Comparison of ENCODE assay signal across 11 cellular contexts in the genomic region with DNA sequence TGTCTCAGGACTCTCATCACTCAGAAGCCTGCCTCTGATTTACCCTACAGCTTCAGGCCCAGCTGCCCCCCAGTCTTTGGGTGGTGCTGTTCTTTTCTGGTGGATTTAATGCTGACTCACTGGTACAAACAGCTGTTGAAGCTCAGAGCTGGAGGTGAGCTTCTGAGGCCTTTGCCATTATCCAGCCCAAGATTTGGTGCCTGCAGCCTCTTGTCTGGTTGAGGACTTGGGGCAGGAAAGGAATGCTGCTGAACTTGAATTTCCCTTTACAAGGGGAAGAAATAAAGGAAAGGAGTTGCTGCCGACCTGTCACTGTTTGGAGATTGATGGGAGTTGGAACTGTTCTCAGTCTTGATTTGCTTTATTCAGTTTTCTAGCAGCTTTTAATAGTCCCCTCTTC. TPM values are rescaled to one million over a fixed set of nuclear protein-coding genes. Genes with fewer than 3 reads are reported as not detected.
DNase-seq lines count a peak whose midpoint lies in the region; ATAC-seq and TF ChIP-seq lines count a peak whose summit lies in the region.
"Had no signal": no experiment of that assay in that cellular context is flagged by ENCODE, and none has a peak within 500 bp of the region (broad histone marks: within the 10 kb centered on the region; RNA-seq: fewer than 3 reads in every experiment).

No MANE protein-coding gene starts in this region.

- no peaks in the 10 kb centered on the region for H3K4me1 ChIP-seq in ovary (ENCODE audit: insufficient read depth)
- no peaks in the 10 kb centered on the region for H3K4me1 ChIP-seq in uterus

- ATAC-seq in esophagus mucosa = peak; percentile 95
- ATAC-seq in HG02610 (IDR thresholded peaks at IDR 0.05; ENCODE audit: unreplicated experiment) = no peak

- peaks cover 32% of the 10 kb centered on the region for H3K36me3 Mint-ChIP-seq in progenitor cell of endocrine pancreas (ENCODE audit: insufficient read depth)

- 13 to 36% (median 21%) methylated on average over 1 of the region's 1 CpG for WGBS in ovary, 3 donors

- H3K4me3 ChIP-seq in ovary (no peak overlapping the region), uterus (no peak overlapping the region)
- H3K4me3 ChIP-seq: dorsolateral prefrontal cortex had no signal

- no peak overlapping the region for H3K4me3 Mint-ChIP-seq in progenitor cell of endocrine pancreas (ENCODE audit: low read depth)
- H3K4me3 Mint-ChIP-seq: immature natural killer cell had no signal

- H3K27me3 ChIP-seq in ovary = no peaks in the 10 kb centered on the region
- no peaks in the 10 kb centered on the region for H3K27me3 ChIP-seq in uterus
- H3K27me3 ChIP-seq: dorsolateral prefrontal cortex had no signal

- no peaks in the 10 kb centered on the region for H3K9me3 ChIP-seq in ovary
- no peaks in the 10 kb centered on the region for H3K9me3 ChIP-seq in uterus

- no peaks in the 10 kb centered on the region for H3K27me3 Mint-ChIP-seq in progenitor cell of endocrine pancreas

- peaks cover 14% of the 10 kb centered on the region for H3K4me1 Mint-ChIP-seq in progenitor cell of endocrine pancreas (ENCODE audit: low read depth)

- no peaks in the 10 kb centered on the region for H3K9me3 Mint-ChIP-seq in progenitor cell of endocrine pancreas (ENCODE audit: low read depth)
- H3K9me3 Mint-ChIP-seq: immature natural killer cell had no signal

- no peak for TF ChIP-seq EP300 in ovary (IDR thresholded peaks at IDR 0.05)

- no peak for TF ChIP-seq CTCF in C4-2B (conservative IDR thresholded peaks at IDR 0.05)
- TF ChIP-seq CTCF in progenitor cell of endocrine pancreas (IDR thresholded peaks at IDR 0.05; ENCODE audit: unreplicated experiment) = no peak
- TF ChIP-seq CTCF in ovary (IDR thresholded peaks at IDR 0.05) = no peak
- TF ChIP-seq CTCF in uterus (IDR thresholded peaks at IDR 0.05) = no peak

- intact Hi-C loops in ovary (cut with DNase I) = no loop called here
- intact Hi-C loops in uterus (cut with DNase I; ENCODE audit: low total_unique reads) = no loop called here

- peak overlapping the region; percentile 60 for H3K27ac ChIP-seq in C4-2B
- H3K27ac ChIP-seq in ovary = no peak overlapping the region
- peak overlapping the region in 1 of 2 donors; percentile 42 for H3K27ac ChIP-seq in uterus

- DNase-seq in M059J (ENCODE audit: low read depth) = peak; percentile 26
- no peak for DNase-seq in progenitor cell of endocrine pancreas (ENCODE audit: low spot score, unreplicated experiment)
- DNase-seq in ovary = no peak
- DNase-seq in NCI-H2107 treated with DMSO at 0.1 percent for 48 hours (lab: John Stamatoyannopoulos, UW; ENCODE audit: unreplicated experiment) = no peak
- no peak for DNase-seq in uterus
- DNase-seq: dorsolateral prefrontal cortex, immature natural killer cell, NCI-H2227 treated with DMSO at 0.1 percent for 48 hours had no signal

- H3K27ac Mint-ChIP-seq in progenitor cell of endocrine pancreas = peak overlapping the region; percentile 93

- TF ChIP-seq POLR2A in ovary (IDR thresholded peaks at IDR 0.05) = no peak
- no peak for TF ChIP-seq POLR2A in uterus (IDR thresholded peaks at IDR 0.05)

- H3K36me3 ChIP-seq in ovary (no peaks in the 10 kb centered on the region), uterus (no peaks in the 10 kb centered on the region)

RNA-seq across cellular contexts. Expression of gene ABCF1, which starts 19.8 kb away (rescaled TPM):
- total RNA-seq in M059J (2014; rRNA removed; shearing (Covaris generic)) = 56.3 and 95.3 TPM in 2 replicates
- 27.1 TPM for total RNA-seq in esophagus mucosa
- 72.0 and 78.7 TPM in 2 replicates for total RNA-seq in progenitor cell of endocrine pancreas
- 10 to 100 TPM; 16.3 to 50.5 (median 36.0) TPM for total RNA-seq in ovary
- polyA plus RNA-seq in ovary = 10 to 100 TPM; 18.8 to 60.6 TPM
- total RNA-seq in uterus = 10 to 100 TPM; 17.4 to 48.6 (median 28.9) TPM

RNA-seq across cellular contexts. Expression of gene PPP1R10, which starts 26.0 kb away (rescaled TPM):
- total RNA-seq in M059J (2014; rRNA removed; shearing (Covaris generic)) = 17.9 and 28.8 TPM in 2 replicates
- 30.0 TPM for total RNA-seq in esophagus mucosa
- total RNA-seq in progenitor cell of endocrine pancreas = 141 and 142 TPM in 2 replicates
- total RNA-seq in ovary = 100 to 1,000 TPM in 1 of 7 donors, 10 to 100 TPM in 6; 44.7 to 106 (median 76.0) TPM
- 10 to 100 TPM; 34.7 to 88.3 TPM for polyA plus RNA-seq in ovary
- 10 to 100 TPM; 24.1 to 86.0 (median 40.2) TPM for total RNA-seq in uterus

RNA-seq across cellular contexts. Expression of gene MRPS18B, which starts 26.6 kb away (rescaled TPM):
- total RNA-seq in M059J (2014; rRNA removed; shearing (Covaris generic)) = 85.5 and 108 TPM in 2 replicates
- total RNA-seq in esophagus mucosa = 48.2 TPM
- total RNA-seq in progenitor cell of endocrine pancreas = 27.5 and 28.2 TPM in 2 replicates
- 10 to 100 TPM; 40.7 to 61.4 (median 52.9) TPM for total RNA-seq in ovary
- 10 to 100 TPM; 62.4 to 69.0 TPM for polyA plus RNA-seq in ovary
- 10 to 100 TPM; 15.1 to 45.5 (median 36.7) TPM for total RNA-seq in uterus

RNA-seq across cellular contexts. Expression of gene PRR3, which starts 33.9 kb away (rescaled TPM):
- total RNA-seq in M059J (2014; rRNA removed; shearing (Covaris generic)) = 21.2 and 45.8 TPM in 2 replicates
- 3.5 TPM for total RNA-seq in esophagus mucosa
- 16.6 and 19.7 TPM in 2 replicates for total RNA-seq in progenitor cell of endocrine pancreas
- 10 to 100 TPM in 6 of 7 donors, 1 to 10 TPM in 1; 8.6 to 35.0 (median 20.9) TPM for total RNA-seq in ovary
- 10 to 100 TPM; 19.0 to 29.6 TPM for polyA plus RNA-seq in ovary
- total RNA-seq in uterus = 10 to 100 TPM in 2 of 4 donors, 1 to 10 TPM in 2; 4.4 to 23.0 (median 16.2) TPM

RNA-seq across cellular contexts. Expression of gene GNL1, which starts 34.7 kb away (rescaled TPM):
- total RNA-seq in M059J (2014; rRNA removed; shearing (Covaris generic)) = 45.4 and 57.4 TPM in 2 replicates
- 32.5 TPM for total RNA-seq in esophagus mucosa
- 75.2 and 81.9 TPM in 2 replicates for total RNA-seq in progenitor cell of endocrine pancreas
- 100 to 1,000 TPM in 4 of 7 donors, 10 to 100 TPM in 3; 42.4 to 128 (median 103) TPM for total RNA-seq in ovary
- polyA plus RNA-seq in ovary = 10 to 100 TPM; 77.8 to 80.4 TPM
- total RNA-seq in uterus = 100 to 1,000 TPM in 2 of 4 donors, 10 to 100 TPM in 1, 1 to 10 TPM in 1; 7.2 to 150 (median 79.5) TPM
